In genomic region chr16:73048292-73049050, GRCh38 we compare ENCODE assay signal across 1 cellular context.
TF ChIP-seq lines count a peak whose summit lies in the region.

No MANE protein-coding gene starts in this region.

TF ChIP-seq in HepG2, 621 proteins besides CTCF, POLR2A, EP300 and RAD21 (continued from another document and continues in another):
- TF ChIP-seq, protein P1, sequence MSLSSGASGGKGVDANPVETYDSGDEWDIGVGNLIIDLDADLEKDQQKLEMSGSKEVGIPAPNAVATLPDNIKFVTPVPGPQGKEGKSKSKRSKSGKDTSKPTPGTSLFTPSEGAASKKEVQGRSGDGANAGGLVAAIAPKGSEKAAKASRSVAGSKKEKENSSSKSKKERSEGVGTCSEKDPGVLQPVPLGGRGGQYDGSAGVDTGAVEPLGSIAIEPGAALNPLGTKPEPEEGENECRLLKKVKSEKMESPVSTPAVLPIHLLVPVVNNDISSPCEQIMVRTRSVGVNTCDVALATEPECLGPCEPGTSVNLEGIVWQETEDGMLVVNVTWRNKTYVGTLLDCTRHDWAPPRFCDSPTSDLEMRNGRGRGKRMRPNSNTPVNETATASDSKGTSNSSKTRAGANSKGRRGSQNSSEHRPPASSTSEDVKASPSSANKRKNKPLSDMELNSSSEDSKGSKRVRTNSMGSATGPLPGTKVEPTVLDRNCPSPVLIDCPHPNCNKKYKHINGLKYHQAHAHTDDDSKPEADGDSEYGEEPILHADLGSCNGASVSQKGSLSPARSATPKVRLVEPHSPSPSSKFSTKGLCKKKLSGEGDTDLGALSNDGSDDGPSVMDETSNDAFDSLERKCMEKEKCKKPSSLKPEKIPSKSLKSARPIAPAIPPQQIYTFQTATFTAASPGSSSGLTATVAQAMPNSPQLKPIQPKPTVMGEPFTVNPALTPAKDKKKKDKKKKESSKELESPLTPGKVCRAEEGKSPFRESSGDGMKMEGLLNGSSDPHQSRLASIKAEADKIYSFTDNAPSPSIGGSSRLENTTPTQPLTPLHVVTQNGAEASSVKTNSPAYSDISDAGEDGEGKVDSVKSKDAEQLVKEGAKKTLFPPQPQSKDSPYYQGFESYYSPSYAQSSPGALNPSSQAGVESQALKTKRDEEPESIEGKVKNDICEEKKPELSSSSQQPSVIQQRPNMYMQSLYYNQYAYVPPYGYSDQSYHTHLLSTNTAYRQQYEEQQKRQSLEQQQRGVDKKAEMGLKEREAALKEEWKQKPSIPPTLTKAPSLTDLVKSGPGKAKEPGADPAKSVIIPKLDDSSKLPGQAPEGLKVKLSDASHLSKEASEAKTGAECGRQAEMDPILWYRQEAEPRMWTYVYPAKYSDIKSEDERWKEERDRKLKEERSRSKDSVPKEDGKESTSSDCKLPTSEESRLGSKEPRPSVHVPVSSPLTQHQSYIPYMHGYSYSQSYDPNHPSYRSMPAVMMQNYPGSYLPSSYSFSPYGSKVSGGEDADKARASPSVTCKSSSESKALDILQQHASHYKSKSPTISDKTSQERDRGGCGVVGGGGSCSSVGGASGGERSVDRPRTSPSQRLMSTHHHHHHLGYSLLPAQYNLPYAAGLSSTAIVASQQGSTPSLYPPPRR (CRISPR knock-in tag; IDR thresholded peaks at IDR 0.05; ENCODE audit: borderline replicate concordance), result no peak
- TF ChIP-seq, protein P2, sequence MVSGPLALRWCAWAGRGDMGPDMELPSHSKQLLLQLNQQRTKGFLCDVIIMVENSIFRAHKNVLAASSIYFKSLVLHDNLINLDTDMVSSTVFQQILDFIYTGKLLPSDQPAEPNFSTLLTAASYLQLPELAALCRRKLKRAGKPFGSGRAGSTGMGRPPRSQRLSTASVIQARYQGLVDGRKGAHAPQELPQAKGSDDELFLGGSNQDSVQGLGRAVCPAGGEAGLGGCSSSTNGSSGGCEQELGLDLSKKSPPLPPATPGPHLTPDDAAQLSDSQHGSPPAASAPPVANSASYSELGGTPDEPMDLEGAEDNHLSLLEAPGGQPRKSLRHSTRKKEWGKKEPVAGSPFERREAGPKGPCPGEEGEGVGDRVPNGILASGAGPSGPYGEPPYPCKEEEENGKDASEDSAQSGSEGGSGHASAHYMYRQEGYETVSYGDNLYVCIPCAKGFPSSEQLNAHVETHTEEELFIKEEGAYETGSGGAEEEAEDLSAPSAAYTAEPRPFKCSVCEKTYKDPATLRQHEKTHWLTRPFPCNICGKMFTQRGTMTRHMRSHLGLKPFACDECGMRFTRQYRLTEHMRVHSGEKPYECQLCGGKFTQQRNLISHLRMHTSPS (CRISPR knock-in tag; IDR thresholded peaks at IDR 0.05; ENCODE audit: low read depth), result no peak
- TF ChIP-seq TEAD2 (CRISPR knock-in tag; IDR thresholded peaks at IDR 0.05), result no peak
- peak; percentile 28; the same call in 1 of the 3 replicates for TF ChIP-seq MXI1 (IDR thresholded peaks at IDR 0.05; ENCODE audit: borderline replicate concordance, low read depth, low read length)
- TF ChIP-seq KDM1A (CRISPR knock-in tag; IDR thresholded peaks at IDR 0.05), result peak; percentile 80
- TF ChIP-seq ZNF484 (CRISPR knock-in tag; IDR thresholded peaks at IDR 0.05; ENCODE audit: borderline replicate concordance, low read depth), result no peak
- TF ChIP-seq ZNF678 (CRISPR knock-in tag; IDR thresholded peaks at IDR 0.05), result no peak
- no peak for TF ChIP-seq CBFB (CRISPR knock-in tag; IDR thresholded peaks at IDR 0.05)
- TF ChIP-seq PCBP1 (IDR thresholded peaks at IDR 0.05; ENCODE audit: borderline replicate concordance, low read depth, low read length), result no peak
- TF ChIP-seq HNRNPLL (IDR thresholded peaks at IDR 0.05; ENCODE audit: low read depth, low read length, poor library complexity, severe bottlenecking), result peak; percentile 30
- TF ChIP-seq SP1 (IDR thresholded peaks at IDR 0.05), result no peak
- no peak for TF ChIP-seq SP1 (CRISPR knock-in tag; IDR thresholded peaks at IDR 0.05)
- no peak for TF ChIP-seq ZNF432 (CRISPR knock-in tag; IDR thresholded peaks at IDR 0.05; ENCODE audit: borderline replicate concordance)
- no peak for TF ChIP-seq NFKBIZ (CRISPR knock-in tag; IDR thresholded peaks at IDR 0.05)
- TF ChIP-seq DMAP1 (CRISPR knock-in tag; IDR thresholded peaks at IDR 0.05), result peak; percentile 53; the same call in 1 of the 2 replicates
- no peak; the same call in 1 of the 2 replicates for TF ChIP-seq ZBTB49 (CRISPR knock-in tag; IDR thresholded peaks at IDR 0.05; ENCODE audit: borderline replicate concordance)
- TF ChIP-seq, protein P3, sequence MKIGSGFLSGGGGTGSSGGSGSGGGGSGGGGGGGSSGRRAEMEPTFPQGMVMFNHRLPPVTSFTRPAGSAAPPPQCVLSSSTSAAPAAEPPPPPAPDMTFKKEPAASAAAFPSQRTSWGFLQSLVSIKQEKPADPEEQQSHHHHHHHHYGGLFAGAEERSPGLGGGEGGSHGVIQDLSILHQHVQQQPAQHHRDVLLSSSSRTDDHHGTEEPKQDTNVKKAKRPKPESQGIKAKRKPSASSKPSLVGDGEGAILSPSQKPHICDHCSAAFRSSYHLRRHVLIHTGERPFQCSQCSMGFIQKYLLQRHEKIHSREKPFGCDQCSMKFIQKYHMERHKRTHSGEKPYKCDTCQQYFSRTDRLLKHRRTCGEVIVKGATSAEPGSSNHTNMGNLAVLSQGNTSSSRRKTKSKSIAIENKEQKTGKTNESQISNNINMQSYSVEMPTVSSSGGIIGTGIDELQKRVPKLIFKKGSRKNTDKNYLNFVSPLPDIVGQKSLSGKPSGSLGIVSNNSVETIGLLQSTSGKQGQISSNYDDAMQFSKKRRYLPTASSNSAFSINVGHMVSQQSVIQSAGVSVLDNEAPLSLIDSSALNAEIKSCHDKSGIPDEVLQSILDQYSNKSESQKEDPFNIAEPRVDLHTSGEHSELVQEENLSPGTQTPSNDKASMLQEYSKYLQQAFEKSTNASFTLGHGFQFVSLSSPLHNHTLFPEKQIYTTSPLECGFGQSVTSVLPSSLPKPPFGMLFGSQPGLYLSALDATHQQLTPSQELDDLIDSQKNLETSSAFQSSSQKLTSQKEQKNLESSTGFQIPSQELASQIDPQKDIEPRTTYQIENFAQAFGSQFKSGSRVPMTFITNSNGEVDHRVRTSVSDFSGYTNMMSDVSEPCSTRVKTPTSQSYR (CRISPR knock-in tag; IDR thresholded peaks at IDR 0.05; ENCODE audit: borderline replicate concordance), result peak; percentile 37
- TF ChIP-seq CSRNP2 (CRISPR knock-in tag; conservative IDR thresholded peaks at IDR 0.05; ENCODE audit: low read depth), result no peak
- no peak for TF ChIP-seq DZIP1 (CRISPR knock-in tag; IDR thresholded peaks at IDR 0.05)
- no peak for TF ChIP-seq ZFAT (CRISPR knock-in tag; conservative IDR thresholded peaks at IDR 0.05)
- no peak for TF ChIP-seq ATF7 (IDR thresholded peaks at IDR 0.05)
- no peak for TF ChIP-seq ATF7 (CRISPR knock-in tag; IDR thresholded peaks at IDR 0.05)
- no peak for TF ChIP-seq TERF1 (CRISPR knock-in tag; IDR thresholded peaks at IDR 0.05)
- no peak for TF ChIP-seq HNRNPUL1 (IDR thresholded peaks at IDR 0.05; ENCODE audit: low read depth, low read length)
- TF ChIP-seq NCOA2 (CRISPR knock-in tag; IDR thresholded peaks at IDR 0.05), result peak; percentile 62
- TF ChIP-seq TCF7L2 (IDR thresholded peaks at IDR 0.05; ENCODE audit: low read depth, low read length), result no peak
- no peak for TF ChIP-seq CHCHD3 (CRISPR knock-in tag; IDR thresholded peaks at IDR 0.05)
- no peak; the same call in 1 of the 2 replicates for TF ChIP-seq ATF3 (CRISPR knock-in tag; IDR thresholded peaks at IDR 0.05)
- TF ChIP-seq MYPOP (CRISPR knock-in tag; IDR thresholded peaks at IDR 0.05), result no peak; the same call in none of the 2 replicates
- no peak for TF ChIP-seq CEBPB (IDR thresholded peaks at IDR 0.05; ENCODE audit: borderline replicate concordance, low read depth, low read length)
- no peak for TF ChIP-seq SOX6 (IDR thresholded peaks at IDR 0.05)
- TF ChIP-seq SOX6 (CRISPR knock-in tag; IDR thresholded peaks at IDR 0.05), result peak; percentile 79
- TF ChIP-seq GATAD1 (CRISPR knock-in tag; IDR thresholded peaks at IDR 0.05), result no peak
- no peak for TF ChIP-seq RELA (CRISPR knock-in tag; IDR thresholded peaks at IDR 0.05)
- TF ChIP-seq ATF4 (CRISPR knock-in tag; IDR thresholded peaks at IDR 0.05), result 0 out of 4 replicates have a peak, but pooled peaks of 1 of the 2 experiments have one; percentile 21
- TF ChIP-seq ZNF30 (CRISPR knock-in tag; IDR thresholded peaks at IDR 0.05), result no peak; the same call in 1 of the 2 replicates
- no peak for TF ChIP-seq CCAR2 (optimal IDR thresholded peaks at IDR 0.05; ENCODE audit: low read depth, low read length)
- TF ChIP-seq, protein P4, sequence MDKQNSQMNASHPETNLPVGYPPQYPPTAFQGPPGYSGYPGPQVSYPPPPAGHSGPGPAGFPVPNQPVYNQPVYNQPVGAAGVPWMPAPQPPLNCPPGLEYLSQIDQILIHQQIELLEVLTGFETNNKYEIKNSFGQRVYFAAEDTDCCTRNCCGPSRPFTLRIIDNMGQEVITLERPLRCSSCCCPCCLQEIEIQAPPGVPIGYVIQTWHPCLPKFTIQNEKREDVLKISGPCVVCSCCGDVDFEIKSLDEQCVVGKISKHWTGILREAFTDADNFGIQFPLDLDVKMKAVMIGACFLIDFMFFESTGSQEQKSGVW (CRISPR knock-in tag; IDR thresholded peaks at IDR 0.05; ENCODE audit: borderline replicate concordance), result peak; percentile 87
- TF ChIP-seq ZNF20 (CRISPR knock-in tag; IDR thresholded peaks at IDR 0.05), result no peak
- TF ChIP-seq ZNF430 (CRISPR knock-in tag; IDR thresholded peaks at IDR 0.05), result no peak; the same call in 1 of the 2 replicates
- TF ChIP-seq ELF3 (CRISPR knock-in tag; IDR thresholded peaks at IDR 0.05), result peak; percentile 47; the same call in 1 of the 2 replicates
- TF ChIP-seq EEA1 (CRISPR knock-in tag; IDR thresholded peaks at IDR 0.05; ENCODE audit: borderline replicate concordance), result no peak
